ENCODE assay signal across 28 cellular contexts in genomic region chr18:7750095-7750663, GRCh38.
DNase-seq lines count a peak whose midpoint lies in the region; ATAC-seq and TF ChIP-seq lines count a peak whose summit lies in the region.
"Had no signal": no experiment of that assay in that cellular context is flagged by ENCODE, and none has a peak within 500 bp of the region (broad histone marks: within the 10 kb centered on the region; RNA-seq: fewer than 3 reads in every experiment).

No MANE protein-coding gene starts in this region.

- H3K4me3 ChIP-seq in GM23338 (no peak overlapping the region), mesenchymal stem cell (ENCODE audit: insufficient read depth in 1 of 2, low read depth in 1 of 2, low read length in 2 of 2) (no peak overlapping the region), smooth muscle cell (no peak overlapping the region), adrenal gland (no peak overlapping the region)
- H3K4me3 ChIP-seq: breast epithelium, colonic mucosa, mucosa of descending colon, ovary, spleen, tibial nerve had no signal

- peaks cover 18% of the 10 kb centered on the region for H3K9me3 Mint-ChIP-seq in GM23338
- H3K9me3 Mint-ChIP-seq in chondrocyte (ENCODE audit: low read depth), result peaks cover 14% of the 10 kb centered on the region

- H3K4me1 Mint-ChIP-seq in GM23338 (peaks cover 27% of the 10 kb centered on the region), chondrocyte (ENCODE audit: low read depth) (peaks cover 71% of the 10 kb centered on the region)
- H3K4me1 Mint-ChIP-seq: CD8-positive, alpha-beta memory T cell had no signal

- H3K4ac ChIP-seq in mesenchymal stem cell (ENCODE audit: low read depth in 1 of 2, low read length in 2 of 2), result no peak overlapping the region

- H2BK5ac ChIP-seq in mesenchymal stem cell (ENCODE audit: low read depth, low read length, poor library complexity, severe bottlenecking), result no peak overlapping the region

- H3F3A ChIP-seq in GM23338 (replicated peaks; ENCODE audit: low read depth), result no peaks in the 10 kb centered on the region
- H3F3A ChIP-seq in smooth muscle cell (ENCODE audit: low read depth), result no peaks in the 10 kb centered on the region

- TF ChIP-seq CTCF in GM23338 (conservative IDR thresholded peaks at IDR 0.05; ENCODE audit: low read depth in 2 of 2) (no peak), chondrocyte (IDR thresholded peaks at IDR 0.05) (no peak), smooth muscle cell (IDR thresholded peaks at IDR 0.05; ENCODE audit: borderline replicate concordance, insufficient read depth, poor library complexity, severe bottlenecking) (no peak), GM10248 (IDR thresholded peaks at IDR 0.05; ENCODE audit: control extremely low read depth, extremely low read depth, low read depth, missing control alignments) (no peak), adrenal gland (IDR thresholded peaks at IDR 0.05) (no peak)

- H3K9me3 ChIP-seq in mesenchymal stem cell (ENCODE audit: control insufficient read depth, low read length) (peaks cover 19% of the 10 kb centered on the region), smooth muscle cell (replicated peaks; ENCODE audit: low read depth) (peaks cover 9% of the 10 kb centered on the region), adrenal gland (replicated peaks in 1 of 3) (no peaks in the 10 kb centered on the region)
- H3K9me3 ChIP-seq: colonic mucosa, ovary had no signal

- H4K8ac ChIP-seq in mesenchymal stem cell (ENCODE audit: low read length), result no peak overlapping the region

- no peak overlapping the region for H4K91ac ChIP-seq in mesenchymal stem cell (ENCODE audit: low read length)

- POLR2A ChIA-PET in GM10248 (lab: Yijun Ruan, JAX), result no interaction called here

- H2AFZ ChIP-seq in GM23338 (no peak overlapping the region), mesenchymal stem cell (ENCODE audit: low read depth, low read length) (no peak overlapping the region), smooth muscle cell (ENCODE audit: low read depth) (no peak overlapping the region)

- H3K27me3 ChIP-seq in GM23338 (ENCODE audit: insufficient read depth) (no peaks in the 10 kb centered on the region), mesenchymal stem cell (ENCODE audit: control insufficient read depth in 1 of 2, insufficient read depth in 1 of 2, low read length in 2 of 2) (no peaks in the 10 kb centered on the region), smooth muscle cell (ENCODE audit: low read depth) (no peaks in the 10 kb centered on the region), adrenal gland (no peaks in the 10 kb centered on the region)
- H3K27me3 ChIP-seq: breast epithelium, colonic mucosa, ovary, spleen, tibial nerve had no signal

- no peak overlapping the region for H3K18ac ChIP-seq in mesenchymal stem cell (ENCODE audit: low read depth in 1 of 2, low read length in 2 of 2)

- H3K36me3 ChIP-seq in GM23338 (ENCODE audit: insufficient read depth) (no peaks in the 10 kb centered on the region; the same call in 1 of the 2 replicates), mesenchymal stem cell (ENCODE audit: control insufficient read depth in 1 of 2, insufficient read depth in 2 of 2, low read depth in 1 of 2, low read length in 2 of 2) (no peaks in the 10 kb centered on the region), smooth muscle cell (ENCODE audit: low read depth) (no peaks in the 10 kb centered on the region), adrenal gland (replicated peaks in 1 of 2) (no peaks in the 10 kb centered on the region)
- H3K36me3 ChIP-seq: breast epithelium, colonic mucosa, ovary, spleen, tibial nerve had no signal

- no peak overlapping the region for H3K23ac ChIP-seq in mesenchymal stem cell (ENCODE audit: low read length in 2 of 2)

- no peak overlapping the region for H3K14ac ChIP-seq in mesenchymal stem cell (ENCODE audit: low read length in 2 of 2)

- H2BK12ac ChIP-seq in mesenchymal stem cell (ENCODE audit: low read length in 2 of 2), result no peak overlapping the region

- H2BK15ac ChIP-seq in mesenchymal stem cell (ENCODE audit: low read depth, poor library complexity, severe bottlenecking), result no peak overlapping the region

- H4K20me1 ChIP-seq in GM23338 (replicated peaks; ENCODE audit: insufficient read depth), result no peaks in the 10 kb centered on the region
- peaks cover 88% of the 10 kb centered on the region for H4K20me1 ChIP-seq in smooth muscle cell (ENCODE audit: low read depth)

- H3K9me2 ChIP-seq in GM23338 (ENCODE audit: insufficient read depth), result no peaks in the 10 kb centered on the region

- H3K4me2 ChIP-seq in GM23338 (0 out of 2 replicates have a peak overlapping the region, but pooled peaks have one; percentile 27), mesenchymal stem cell (ENCODE audit: low read length, poor library complexity, severe bottlenecking) (peak overlapping the region; percentile 34), smooth muscle cell (peak overlapping the region; percentile 45)

- H3K79me2 ChIP-seq in GM23338 (replicated peaks; ENCODE audit: insufficient read depth), result no peaks in the 10 kb centered on the region
- H3K79me2 ChIP-seq in smooth muscle cell (ENCODE audit: low read depth), result peaks cover 53% of the 10 kb centered on the region

- H3K4me3 Mint-ChIP-seq in GM23338, result no peak overlapping the region
- H3K4me3 Mint-ChIP-seq in chondrocyte (ENCODE audit: unreplicated experiment), result peak overlapping the region; percentile 49
- H3K4me3 Mint-ChIP-seq: activated CD8-positive, alpha-beta T cell treated with anti-CD3 and anti-CD28 coated beads, Interleukin-2, amount 10 ng/mL, durations not matched to agents 7 days and 5 days; CD8-positive, alpha-beta memory T cell; HFFc6; natural killer cell treated with Interleukin-12 subunit alpha and Interleukin-12 subunit beta and Interleukin-15 and Interleukin-18, amount 100 ng/mL, for 72 hours; stimulated activated naive CD8-positive, alpha-beta T cell treated with anti-CD3 and anti-CD28 coated beads, Interleukin-15, Interleukin-2, amounts not matched to agents 100 ng/mL and 50 ng/mL, for 24 hours had no signal

- H3K27me3 Mint-ChIP-seq in GM23338 (ENCODE audit: insufficient read depth, low read depth, poor library complexity), result no peaks in the 10 kb centered on the region
- H3K27me3 Mint-ChIP-seq in chondrocyte (ENCODE audit: low read depth), result no peaks in the 10 kb centered on the region
- H3K27me3 Mint-ChIP-seq: CD8-positive, alpha-beta memory T cell; natural killer cell treated with Interleukin-12 subunit alpha and Interleukin-12 subunit beta and Interleukin-15 and Interleukin-18, amount 100 ng/mL, for 72 hours; stimulated activated naive CD8-positive, alpha-beta T cell treated with anti-CD3 and anti-CD28 coated beads, Interleukin-15, Interleukin-2, amounts not matched to agents 100 ng/mL and 50 ng/mL, for 24 hours had no signal

- H2AK5ac ChIP-seq in mesenchymal stem cell (ENCODE audit: low read length, severe bottlenecking), result peak overlapping the region; percentile 83

- intact Hi-C loops in adrenal gland (cut with DNase I), result no loop called here

- no peak for ATAC-seq in GM23338
- ATAC-seq: activated CD8-positive, alpha-beta T cell treated with anti-CD3 and anti-CD28 coated beads, Interleukin-2, amount 10 ng/mL, durations not matched to agents 7 days and 5 days; mucosa of descending colon; natural killer cell treated with Interleukin-12 subunit alpha and Interleukin-12 subunit beta and Interleukin-15 and Interleukin-18, amount 100 ng/mL, for 72 hours had no signal

- no peak overlapping the region for H3K27ac Mint-ChIP-seq in GM23338
- peak overlapping the region; percentile 88 for H3K27ac Mint-ChIP-seq in chondrocyte (ENCODE audit: unreplicated experiment)
- H3K27ac Mint-ChIP-seq: activated CD8-positive, alpha-beta T cell treated with anti-CD3 and anti-CD28 coated beads, Interleukin-2, amount 10 ng/mL, durations not matched to agents 7 days and 5 days; HFFc6; natural killer cell treated with Interleukin-12 subunit alpha and Interleukin-12 subunit beta and Interleukin-15 and Interleukin-18, amount 100 ng/mL, for 72 hours; stimulated activated naive CD8-positive, alpha-beta T cell treated with anti-CD3 and anti-CD28 coated beads, Interleukin-15, Interleukin-2, amounts not matched to agents 100 ng/mL and 50 ng/mL, for 24 hours had no signal

- H3K36me3 Mint-ChIP-seq in GM23338 (ENCODE audit: low read depth), result peaks cover 18% of the 10 kb centered on the region; the same call in 2 of the 3 replicates
- peaks cover 15% of the 10 kb centered on the region for H3K36me3 Mint-ChIP-seq in chondrocyte (ENCODE audit: low read depth)
- H3K36me3 Mint-ChIP-seq: CD8-positive, alpha-beta memory T cell had no signal

- DNase-seq in GM23338 (ENCODE audit: low spot score) (no peak), chondrocyte (ENCODE audit: low spot score) (no peak), mesenchymal stem cell (no peak), smooth muscle cell (lab: John Stamatoyannopoulos, UW; ENCODE audit: unreplicated experiment) (no peak), GM10248 (ENCODE audit: extremely low spot score) (no peak), glomerular visceral epithelial cell (ENCODE audit: extremely low spot score) (no peak), adrenal gland (no peak)
- no peak for DNase-seq in central memory CD4-positive, alpha-beta T cell
- DNase-seq: activated CD8-positive, alpha-beta T cell treated with anti-CD3 and anti-CD28 coated beads, Interleukin-2, amount 10 ng/mL, durations not matched to agents 7 days and 5 days; activated naive CD4-positive, alpha-beta T cell treated with anti-CD3 and anti-CD28 coated beads, Interleukin-2, amount 50 U/mL, for 16 hours; amniotic stem cell; CD8-positive, alpha-beta memory T cell; colonic mucosa; effector CD4-positive, alpha-beta T cell; HFFc6; IMR-90; mucosa of descending colon; NCI-H1048; NCI-H187; NCI-H446 treated with DMSO at 0.1 percent for 48 hours; NCI-H774; ovary; spleen; stimulated activated CD8-positive, alpha-beta memory T cell treated with anti-CD3 and anti-CD28 coated beads, Interleukin-4, amount 100 ng/mL, for 48 hours had no signal

- CTCF ChIA-PET in GM10248 (lab: Yijun Ruan, JAX), result no interaction called here

- H3K9ac ChIP-seq in mesenchymal stem cell (ENCODE audit: low read length), result no peak overlapping the region
- H3K9ac ChIP-seq in smooth muscle cell (ENCODE audit: low read depth), result no peak overlapping the region

- 74% methylated on average over 3 of the region's 6 CpGs for WGBS in mesenchymal stem cell
- WGBS in smooth muscle cell (ENCODE audit: low lambda C conversion rate), result 40% methylated on average over 6 of the region's 6 CpGs
- WGBS in adrenal gland, 4 donors, result 70 to 76% (median 73%) methylated on average over 6 of the region's 6 CpGs

- H3K4me1 ChIP-seq in GM23338 (ENCODE audit: insufficient read depth), result peaks cover 23% of the 10 kb centered on the region
- H3K4me1 ChIP-seq in mesenchymal stem cell (ENCODE audit: control insufficient read depth, insufficient read depth, low read depth, low read length), result peaks cover 21% of the 10 kb centered on the region
- peaks cover 28% of the 10 kb centered on the region for H3K4me1 ChIP-seq in smooth muscle cell (ENCODE audit: low read depth)
- H3K4me1 ChIP-seq in adrenal gland (replicated peaks in 1 of 2), result peaks cover 11 to 30% of the 10 kb centered on the region in 2 donors
- H3K4me1 ChIP-seq: breast epithelium, colonic mucosa had no signal

- H3K27ac ChIP-seq in GM23338 (ENCODE audit: low read depth), result no peak overlapping the region
- peak overlapping the region; percentile 61 for H3K27ac ChIP-seq in mesenchymal stem cell (ENCODE audit: low read length, poor library complexity, severe bottlenecking)
- peak overlapping the region; percentile 25 for H3K27ac ChIP-seq in smooth muscle cell (ENCODE audit: low read depth)
- H3K27ac ChIP-seq in adrenal gland, result no peak overlapping the region
- H3K27ac ChIP-seq: breast epithelium, colonic mucosa, spleen had no signal

- peaks cover 24% of the 10 kb centered on the region for H3K79me1 ChIP-seq in mesenchymal stem cell (replicated peaks; ENCODE audit: low read length, poor library complexity, severe bottlenecking)

- no peak for TF ChIP-seq POLR2A in adrenal gland (IDR thresholded peaks at IDR 0.05)

- no peak overlapping the region for H2BK120ac ChIP-seq in mesenchymal stem cell (ENCODE audit: low read depth, low read length)

Comparison
In these comparisons a context has a peak if more than half of its experiments do, and no peak if none do; other contexts are left out.
1. H3K27ac ChIP-seq: peak in mesenchymal stem cell (single experiment) and smooth muscle cell (single experiment); none in GM23338 (single experiment) and adrenal gland (0 of 5).
2. Peak in every context shown above with its lines, with median percentiles within 50 percentile points of each other: H3K4me2 ChIP-seq.